ENCODE assay signal across 26 cellular contexts in genomic region chr22:35452351-35452781, GRCh38. TPM values are rescaled to one million over a fixed set of nuclear protein-coding genes. Genes with fewer than 3 reads are reported as not detected.
DNase-seq lines count a peak whose midpoint lies in the region; ATAC-seq and TF ChIP-seq lines count a peak whose summit lies in the region.
"Had no signal": no experiment of that assay in that cellular context is flagged by ENCODE, and none has a peak within 500 bp of the region (broad histone marks: within the 10 kb centered on the region; RNA-seq: fewer than 3 reads in every experiment).

No MANE protein-coding gene starts in this region.

- H3K4me3 Mint-ChIP-seq in activated naive CD4-positive, alpha-beta T cell treated with anti-CD3 and anti-CD28 coated beads, Interleukin-2, amount 10 ng/mL, durations not matched to agents 7 days and 5 days: no peak overlapping the region
- H3K4me3 Mint-ChIP-seq: activated CD8-positive, alpha-beta T cell treated with anti-CD3 and anti-CD28 coated beads, Interleukin-2, amount 10 ng/mL, durations not matched to agents 7 days and 5 days; activated naive CD8-positive, alpha-beta T cell treated with anti-CD3 and anti-CD28 coated beads, Interleukin-2, amount 10 ng/mL, durations not matched to agents 7 days and 5 days; brain; CD4-positive, alpha-beta T cell; dendritic cell treated with granulocyte-macrophage colony-stimulating factor and Interleukin-4, amounts not matched to agents 40 ng/mL and 50 ng/mL, for 4 days; stimulated activated naive CD8-positive, alpha-beta T cell treated with anti-CD3 and anti-CD28 coated beads, Interleukin-15, Interleukin-2, amounts not matched to agents 100 ng/mL and 50 ng/mL, for 24 hours; WTC11 had no signal

- no peak overlapping the region for H3K23ac ChIP-seq in mesenchymal stem cell (ENCODE audit: low read length in 2 of 2)

- TF ChIP-seq POLR2A in upper lobe of left lung (IDR thresholded peaks at IDR 0.05): no peak

- no peak for DNase-seq in activated naive CD4-positive, alpha-beta T cell treated with anti-CD3 and anti-CD28 coated beads, Interleukin-2, amount 10 ng/mL, durations not matched to agents 7 days and 5 days
- no peak for DNase-seq in activated naive CD4-positive, alpha-beta T cell treated with anti-CD3 and anti-CD28 coated beads, Interleukin-2, amount 50 U/mL, for 72 hours (ENCODE audit: low spot score in 2 of 2)
- peak; percentile 74 for DNase-seq in NCI-H510A (lab: John Stamatoyannopoulos, UW)
- DNase-seq in mesenchymal stem cell: no peak
- DNase-seq in upper lobe of left lung: peak; percentile 43 to 86
- no peak for DNase-seq in NCI-H524 treated with DMSO at 0.1 percent for 48 hours (lab: John Stamatoyannopoulos, UW)
- no peak for DNase-seq in activated CD4-positive, alpha-beta T cell treated with anti-CD3 and anti-CD28 coated beads, Interleukin-2, amount 50 U/mL, for 4 hours
- DNase-seq in HPDE6-E6E7 (ENCODE audit: extremely low spot score): no peak
- DNase-seq: activated CD8-positive, alpha-beta T cell treated with anti-CD3 and anti-CD28 coated beads, Interleukin-2, amount 10 ng/mL, durations not matched to agents 7 days and 5 days; activated naive CD8-positive, alpha-beta T cell treated with anti-CD3 and anti-CD28 coated beads, Interleukin-2, amount 10 ng/mL, durations not matched to agents 7 days and 5 days; CD4-positive, alpha-beta T cell; EL; foreskin melanocyte; KBM-7; kidney; NCI-H1105; NCI-H446; right lobe of liver; SJCRH30; T-helper 2 cell; uterus had no signal

- no peak overlapping the region for H2BK12ac ChIP-seq in mesenchymal stem cell (ENCODE audit: low read length in 2 of 2)

- H3K4me1 ChIP-seq in mesenchymal stem cell (ENCODE audit: control insufficient read depth, insufficient read depth, low read depth, low read length) (peaks cover 8% of the 10 kb centered on the region), upper lobe of left lung (peaks cover 10 to 26% (median 19%) of the 10 kb centered on the region in 4 donors)
- H3K4me1 ChIP-seq: right lobe of liver, uterus had no signal

- H3K4me1 Mint-ChIP-seq in activated naive CD4-positive, alpha-beta T cell treated with anti-CD3 and anti-CD28 coated beads, Interleukin-2, amount 10 ng/mL, durations not matched to agents 7 days and 5 days: peaks cover 11% of the 10 kb centered on the region

- no peak overlapping the region for H4K91ac ChIP-seq in mesenchymal stem cell (ENCODE audit: low read length)

- H2BK15ac ChIP-seq in mesenchymal stem cell (ENCODE audit: low read depth, poor library complexity, severe bottlenecking): no peak overlapping the region

- H3K27ac Mint-ChIP-seq in activated naive CD4-positive, alpha-beta T cell treated with anti-CD3 and anti-CD28 coated beads, Interleukin-2, amount 10 ng/mL, durations not matched to agents 7 days and 5 days: peak overlapping the region; percentile 33
- H3K27ac Mint-ChIP-seq in activated naive CD4-positive, alpha-beta T cell treated with anti-CD3 and anti-CD28 coated beads, Interleukin-2, amount 50 U/mL, for 72 hours: no peak overlapping the region
- H3K27ac Mint-ChIP-seq: activated CD8-positive, alpha-beta T cell treated with anti-CD3 and anti-CD28 coated beads, Interleukin-2, amount 10 ng/mL, durations not matched to agents 7 days and 5 days; activated naive CD8-positive, alpha-beta T cell treated with anti-CD3 and anti-CD28 coated beads, Interleukin-2, amount 10 ng/mL, durations not matched to agents 7 days and 5 days; CD4-positive, alpha-beta T cell; dendritic cell treated with granulocyte-macrophage colony-stimulating factor and Interleukin-4, amounts not matched to agents 40 ng/mL and 50 ng/mL, for 4 days; stimulated activated naive CD8-positive, alpha-beta T cell treated with anti-CD3 and anti-CD28 coated beads, Interleukin-15, Interleukin-2, amounts not matched to agents 100 ng/mL and 50 ng/mL, for 24 hours; WTC11 had no signal

- peak overlapping the region; percentile 19 for H4K8ac ChIP-seq in mesenchymal stem cell (ENCODE audit: low read length)

- H3K36me3 Mint-ChIP-seq in activated naive CD4-positive, alpha-beta T cell treated with anti-CD3 and anti-CD28 coated beads, Interleukin-2, amount 10 ng/mL, durations not matched to agents 7 days and 5 days: peaks cover 14% of the 10 kb centered on the region
- H3K36me3 Mint-ChIP-seq in activated naive CD4-positive, alpha-beta T cell treated with anti-CD3 and anti-CD28 coated beads, Interleukin-2, amount 50 U/mL, for 72 hours: peaks cover 0 to 7% of the 10 kb centered on the region in 2 donors
- H3K36me3 Mint-ChIP-seq: brain had no signal

- no peak overlapping the region for H2AK5ac ChIP-seq in mesenchymal stem cell (ENCODE audit: low read length, severe bottlenecking)

- H3K36me3 ChIP-seq in mesenchymal stem cell (ENCODE audit: control insufficient read depth in 1 of 2, insufficient read depth in 2 of 2, low read depth in 1 of 2, low read length in 2 of 2): no peaks in the 10 kb centered on the region
- H3K36me3 ChIP-seq in upper lobe of left lung: no peaks in the 10 kb centered on the region
- H3K36me3 ChIP-seq: right lobe of liver, SJCRH30, uterus had no signal

- H3K4me2 ChIP-seq in mesenchymal stem cell (ENCODE audit: low read length, poor library complexity, severe bottlenecking): no peak overlapping the region

- H3K9ac ChIP-seq in mesenchymal stem cell (ENCODE audit: low read length): no peak overlapping the region

- H2BK5ac ChIP-seq in mesenchymal stem cell (ENCODE audit: low read depth, low read length, poor library complexity, severe bottlenecking): no peak overlapping the region

- H2BK120ac ChIP-seq in mesenchymal stem cell (ENCODE audit: low read depth, low read length): no peak overlapping the region

- no peaks in the 10 kb centered on the region for H3K9me3 ChIP-seq in mesenchymal stem cell (ENCODE audit: control insufficient read depth, low read length)
- H3K9me3 ChIP-seq in upper lobe of left lung: no peaks in the 10 kb centered on the region
- H3K9me3 ChIP-seq: right lobe of liver, SJCRH30, uterus had no signal

- H3K4me3 ChIP-seq in mesenchymal stem cell (ENCODE audit: insufficient read depth in 1 of 2, low read depth in 1 of 2, low read length in 2 of 2) (no peak overlapping the region), upper lobe of left lung (no peak overlapping the region)
- H3K4me3 ChIP-seq: right lobe of liver, SJCRH30, uterus had no signal

- H3K27ac ChIP-seq in mesenchymal stem cell (ENCODE audit: low read length, poor library complexity, severe bottlenecking): no peak overlapping the region
- peak overlapping the region; percentile 60 to 81 (median 76) for H3K27ac ChIP-seq in upper lobe of left lung
- H3K27ac ChIP-seq: right lobe of liver, SJCRH30, uterus had no signal

- no peak overlapping the region for H3K4ac ChIP-seq in mesenchymal stem cell (ENCODE audit: low read depth in 1 of 2, low read length in 2 of 2)

- CTCF ChIA-PET in activated naive CD4-positive, alpha-beta T cell treated with anti-CD3 and anti-CD28 coated beads, Interleukin-2, amount 10 ng/mL, durations not matched to agents 7 days and 5 days (lab: Charles Lee): no interaction called here

- no peak for TF ChIP-seq CTCF in upper lobe of left lung (IDR thresholded peaks at IDR 0.05)

- H3K27me3 Mint-ChIP-seq in activated naive CD4-positive, alpha-beta T cell treated with anti-CD3 and anti-CD28 coated beads, Interleukin-2, amount 10 ng/mL, durations not matched to agents 7 days and 5 days: no peaks in the 10 kb centered on the region
- H3K27me3 Mint-ChIP-seq: activated naive CD8-positive, alpha-beta T cell treated with anti-CD3 and anti-CD28 coated beads, Interleukin-2, amount 10 ng/mL, durations not matched to agents 7 days and 5 days; brain; CD4-positive, alpha-beta T cell; dendritic cell treated with granulocyte-macrophage colony-stimulating factor and Interleukin-4, amounts not matched to agents 40 ng/mL and 50 ng/mL, for 4 days; stimulated activated naive CD8-positive, alpha-beta T cell treated with anti-CD3 and anti-CD28 coated beads, Interleukin-15, Interleukin-2, amounts not matched to agents 100 ng/mL and 50 ng/mL, for 24 hours had no signal

- WGBS in mesenchymal stem cell: 88% methylated on average over 15 of the region's 15 CpGs
- 79 to 81% methylated on average over 14 to 15 of the region's 15 CpGs for WGBS in upper lobe of left lung, 2 donors

- no peak overlapping the region for H2AFZ ChIP-seq in mesenchymal stem cell (ENCODE audit: low read depth, low read length)

- H3K14ac ChIP-seq in mesenchymal stem cell (ENCODE audit: low read length in 2 of 2): no peak overlapping the region

- no peak for ATAC-seq in activated naive CD4-positive, alpha-beta T cell treated with anti-CD3 and anti-CD28 coated beads, Interleukin-2, amount 50 U/mL, for 72 hours
- ATAC-seq in upper lobe of left lung (ENCODE audit: low FRiP score in 2 of 2): peak; percentile 45 to 90
- ATAC-seq: activated CD8-positive, alpha-beta T cell treated with anti-CD3 and anti-CD28 coated beads, Interleukin-2, amount 10 ng/mL, durations not matched to agents 7 days and 5 days; HCT116; right lobe of liver; WTC11 had no signal

- H3K18ac ChIP-seq in mesenchymal stem cell (ENCODE audit: low read depth in 1 of 2, low read length in 2 of 2): peak overlapping the region in 1 of 2 experiments; percentile 15

- no peaks in the 10 kb centered on the region for H3K79me1 ChIP-seq in mesenchymal stem cell (replicated peaks; ENCODE audit: low read length, poor library complexity, severe bottlenecking)

- no peaks in the 10 kb centered on the region for H3K9me3 Mint-ChIP-seq in activated naive CD4-positive, alpha-beta T cell treated with anti-CD3 and anti-CD28 coated beads, Interleukin-2, amount 10 ng/mL, durations not matched to agents 7 days and 5 days
- H3K9me3 Mint-ChIP-seq in activated naive CD4-positive, alpha-beta T cell treated with anti-CD3 and anti-CD28 coated beads, Interleukin-2, amount 50 U/mL, for 72 hours: no peaks in the 10 kb centered on the region
- H3K9me3 Mint-ChIP-seq: activated naive CD8-positive, alpha-beta T cell treated with anti-CD3 and anti-CD28 coated beads, Interleukin-2, amount 10 ng/mL, durations not matched to agents 7 days and 5 days; brain; CD4-positive, alpha-beta T cell; dendritic cell treated with granulocyte-macrophage colony-stimulating factor and Interleukin-4, amounts not matched to agents 40 ng/mL and 50 ng/mL, for 4 days; stimulated activated naive CD8-positive, alpha-beta T cell treated with anti-CD3 and anti-CD28 coated beads, Interleukin-15, Interleukin-2, amounts not matched to agents 100 ng/mL and 50 ng/mL, for 24 hours; WTC11 had no signal

- no peak for TF ChIP-seq EP300 in upper lobe of left lung (IDR thresholded peaks at IDR 0.05)

- H3K27me3 ChIP-seq in mesenchymal stem cell (ENCODE audit: control insufficient read depth in 1 of 2, insufficient read depth in 1 of 2, low read length in 2 of 2): peaks cover 26 to 29% of the 10 kb centered on the region in 2 experiments
- no peaks in the 10 kb centered on the region for H3K27me3 ChIP-seq in upper lobe of left lung
- H3K27me3 ChIP-seq: right lobe of liver, SJCRH30, uterus had no signal

RNA-seq across cellular contexts. Expression of gene MCM5, which starts 52.4 kb away (rescaled TPM):
- 100 to 1,000 TPM; 157 to 310 TPM for total RNA-seq in activated naive CD4-positive, alpha-beta T cell treated with anti-CD3 and anti-CD28 coated beads, Interleukin-2, amount 50 U/mL, for 72 hours
- polyA plus RNA-seq in mesenchymal stem cell (2013, experiment 1 of 2): 6.9 TPM
- 7.5 TPM for polyA plus RNA-seq in mesenchymal stem cell (2013, experiment 2 of 2)
- total RNA-seq in upper lobe of left lung: 10 to 100 TPM in 5 of 6 donors, 1 to 10 TPM in 1; 9.8 to 34.4 (median 20.2) TPM

Comparison
In these comparisons a context has a peak if more than half of its experiments do, and no peak if none do; other contexts are left out.
1. DNase-seq: peak in NCI-H510A (single experiment) and upper lobe of left lung (2 of 2); none in activated naive CD4-positive, alpha-beta T cell treated with anti-CD3 and anti-CD28 coated beads, Interleukin-2, amount 10 ng/mL, durations not matched to agents 7 days and 5 days (single experiment), activated naive CD4-positive, alpha-beta T cell treated with anti-CD3 and anti-CD28 coated beads, Interleukin-2, amount 50 U/mL, for 72 hours (0 of 2), mesenchymal stem cell (single experiment), NCI-H524 treated with DMSO at 0.1 percent for 48 hours (single experiment), activated CD4-positive, alpha-beta T cell treated with anti-CD3 and anti-CD28 coated beads, Interleukin-2, amount 50 U/mL, for 4 hours (0 of 2) and HPDE6-E6E7 (single experiment).
2. ATAC-seq: peak in upper lobe of left lung (2 of 2); none in activated naive CD4-positive, alpha-beta T cell treated with anti-CD3 and anti-CD28 coated beads, Interleukin-2, amount 50 U/mL, for 72 hours (0 of 2).
3. RNA of gene MCM5, which starts 52.4 kb away (total RNA-seq): 157 to 310 TPM in activated naive CD4-positive, alpha-beta T cell treated with anti-CD3 and anti-CD28 coated beads, Interleukin-2, amount 50 U/mL, for 72 hours; 9.8 to 34.4 TPM in upper lobe of left lung; every median in the first group is over 4 times any median in the second.